In the genomic region with DNA sequence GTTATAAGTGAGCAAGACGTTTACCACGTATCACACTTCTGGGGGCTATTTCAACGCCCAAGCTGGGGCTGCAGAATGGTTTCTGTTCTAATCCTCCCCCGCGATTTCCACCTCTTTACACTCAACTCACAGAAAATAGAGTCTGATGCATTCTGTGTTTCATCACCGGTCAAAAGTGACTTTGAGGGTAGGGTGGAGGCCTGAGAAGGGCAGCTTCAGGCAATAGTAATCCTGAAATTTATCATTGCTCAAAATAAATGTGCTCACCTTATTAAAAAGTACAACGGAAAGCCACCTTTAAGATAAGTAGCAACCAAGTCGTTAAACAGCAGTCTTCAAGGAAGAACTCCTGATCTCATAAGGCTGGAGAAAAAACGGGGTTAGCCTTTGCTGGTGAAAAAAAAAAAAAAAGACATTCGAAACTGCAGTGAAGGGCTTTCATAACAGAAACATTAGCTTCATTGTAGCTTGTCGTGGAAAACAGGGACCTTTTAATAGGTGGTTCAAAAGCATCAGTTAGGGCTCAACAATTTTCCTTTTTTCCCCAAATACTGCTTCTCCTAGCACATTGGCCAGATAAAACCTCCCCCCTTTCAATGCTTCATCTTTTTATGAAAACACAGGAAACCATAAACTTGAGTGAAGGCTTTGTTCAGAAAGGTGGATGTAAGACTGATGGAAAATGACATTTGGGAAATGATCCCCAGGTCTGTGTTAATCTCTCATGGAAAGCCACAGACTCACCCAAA, we compare ENCODE assay signal across 1 cellular context.
A peak's percentile ranks its signal among the peaks of the same experiment; 100 is the strongest.
TF ChIP-seq lines count a peak whose summit lies in the region.

No MANE protein-coding gene starts in this region.

TF ChIP-seq in GM12878, 131 proteins besides CTCF, POLR2A, EP300 and RAD21 (continued from another document and continues in another):
- TF ChIP-seq RELB (IDR thresholded peaks at IDR 0.05; ENCODE audit: low read depth) (peak; percentile 42; the same call in 1 of the 2 replicates), ZNF384 (IDR thresholded peaks at IDR 0.05; ENCODE audit: borderline replicate concordance, low read depth, low read length) (peak; percentile 93), RB1 (IDR thresholded peaks at IDR 0.05; ENCODE audit: borderline replicate concordance) (peak; percentile 51; the same call in 1 of the 2 replicates), IKZF2 (IDR thresholded peaks at IDR 0.05) (no peak; a peak in 1 of 4 replicates), MEF2A (IDR thresholded peaks at IDR 0.05; ENCODE audit: insufficient read depth, low read depth, low read length) (peak; percentile 57; the same call in 1 of the 2 replicates), EGR1 (IDR thresholded peaks at IDR 0.05; ENCODE audit: borderline replicate concordance in 1 of 2, low read depth in 2 of 2, low read length in 2 of 2) (peak in 1 of 2 experiments; percentile 92; a peak in 2 of 3 replicates), TAF1 (IDR thresholded peaks at IDR 0.05; ENCODE audit: borderline replicate concordance, low read depth, low read length) (0 out of 2 replicates have a peak, but pooled peaks have one; percentile 32), ZBTB4 (CRISPR knock-in tag; IDR thresholded peaks at IDR 0.05) (no peak), FOXM1 (IDR thresholded peaks at IDR 0.05; ENCODE audit: low read depth, low read length) (peak; percentile 50; the same call in 1 of the 2 replicates), ETV6 (conservative IDR thresholded peaks at IDR 0.05 in 1 of 2, IDR thresholded peaks at IDR 0.05 in 1 of 2; ENCODE audit: borderline replicate concordance in 1 of 2, low read depth in 1 of 2) (0 out of 4 replicates have a peak, but pooled peaks of 1 of the 2 experiments have one; percentile 13), ZNF274 (IDR thresholded peaks at IDR 0.05; ENCODE audit: insufficient read depth, insufficient read length) (no peak), CREM (IDR thresholded peaks at IDR 0.05; ENCODE audit: low read depth) (peak; percentile 59; the same call in 1 of the 2 replicates), MTA3 (IDR thresholded peaks at IDR 0.05; ENCODE audit: borderline replicate concordance, low read length) (0 out of 2 replicates have a peak, but pooled peaks have one; percentile 31), RBBP5 (conservative IDR thresholded peaks at IDR 0.05) (no peak), ZBTB33 (IDR thresholded peaks at IDR 0.05) (no peak), RUNX3 (IDR thresholded peaks at IDR 0.05; ENCODE audit: low read length) (peak; percentile 40), SIX5 (IDR thresholded peaks at IDR 0.05; ENCODE audit: low read depth, low read length, severe bottlenecking) (no peak), SIN3A (IDR thresholded peaks at IDR 0.05; ENCODE audit: low read depth, low read length) (0 out of 2 replicates have a peak, but pooled peaks have one; percentile 26), CREB1 (IDR thresholded peaks at IDR 0.05; ENCODE audit: low read depth) (peak; percentile 32; the same call in 1 of the 2 replicates), CEBPZ (IDR thresholded peaks at IDR 0.05; ENCODE audit: low read depth, low read length) (no peak), MLLT1 (IDR thresholded peaks at IDR 0.05) (no peak)
- TF ChIP-seq, protein P1, sequence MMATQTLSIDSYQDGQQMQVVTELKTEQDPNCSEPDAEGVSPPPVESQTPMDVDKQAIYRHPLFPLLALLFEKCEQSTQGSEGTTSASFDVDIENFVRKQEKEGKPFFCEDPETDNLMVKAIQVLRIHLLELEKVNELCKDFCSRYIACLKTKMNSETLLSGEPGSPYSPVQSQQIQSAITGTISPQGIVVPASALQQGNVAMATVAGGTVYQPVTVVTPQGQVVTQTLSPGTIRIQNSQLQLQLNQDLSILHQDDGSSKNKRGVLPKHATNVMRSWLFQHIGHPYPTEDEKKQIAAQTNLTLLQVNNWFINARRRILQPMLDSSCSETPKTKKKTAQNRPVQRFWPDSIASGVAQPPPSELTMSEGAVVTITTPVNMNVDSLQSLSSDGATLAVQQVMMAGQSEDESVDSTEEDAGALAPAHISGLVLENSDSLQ (IDR thresholded peaks at IDR 0.05): no peak
- TF ChIP-seq, protein P2, sequence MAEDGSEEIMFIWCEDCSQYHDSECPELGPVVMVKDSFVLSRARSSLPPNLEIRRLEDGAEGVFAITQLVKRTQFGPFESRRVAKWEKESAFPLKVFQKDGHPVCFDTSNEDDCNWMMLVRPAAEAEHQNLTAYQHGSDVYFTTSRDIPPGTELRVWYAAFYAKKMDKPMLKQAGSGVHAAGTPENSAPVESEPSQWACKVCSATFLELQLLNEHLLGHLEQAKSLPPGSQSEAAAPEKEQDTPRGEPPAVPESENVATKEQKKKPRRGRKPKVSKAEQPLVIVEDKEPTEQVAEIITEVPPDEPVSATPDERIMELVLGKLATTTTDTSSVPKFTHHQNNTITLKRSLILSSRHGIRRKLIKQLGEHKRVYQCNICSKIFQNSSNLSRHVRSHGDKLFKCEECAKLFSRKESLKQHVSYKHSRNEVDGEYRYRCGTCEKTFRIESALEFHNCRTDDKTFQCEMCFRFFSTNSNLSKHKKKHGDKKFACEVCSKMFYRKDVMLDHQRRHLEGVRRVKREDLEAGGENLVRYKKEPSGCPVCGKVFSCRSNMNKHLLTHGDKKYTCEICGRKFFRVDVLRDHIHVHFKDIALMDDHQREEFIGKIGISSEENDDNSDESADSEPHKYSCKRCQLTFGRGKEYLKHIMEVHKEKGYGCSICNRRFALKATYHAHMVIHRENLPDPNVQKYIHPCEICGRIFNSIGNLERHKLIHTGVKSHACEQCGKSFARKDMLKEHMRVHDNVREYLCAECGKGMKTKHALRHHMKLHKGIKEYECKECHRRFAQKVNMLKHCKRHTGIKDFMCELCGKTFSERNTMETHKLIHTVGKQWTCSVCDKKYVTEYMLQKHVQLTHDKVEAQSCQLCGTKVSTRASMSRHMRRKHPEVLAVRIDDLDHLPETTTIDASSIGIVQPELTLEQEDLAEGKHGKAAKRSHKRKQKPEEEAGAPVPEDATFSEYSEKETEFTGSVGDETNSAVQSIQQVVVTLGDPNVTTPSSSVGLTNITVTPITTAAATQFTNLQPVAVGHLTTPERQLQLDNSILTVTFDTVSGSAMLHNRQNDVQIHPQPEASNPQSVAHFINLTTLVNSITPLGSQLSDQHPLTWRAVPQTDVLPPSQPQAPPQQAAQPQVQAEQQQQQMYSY (CRISPR knock-in tag; IDR thresholded peaks at IDR 0.05): no peak
- TF ChIP-seq, protein P3, sequence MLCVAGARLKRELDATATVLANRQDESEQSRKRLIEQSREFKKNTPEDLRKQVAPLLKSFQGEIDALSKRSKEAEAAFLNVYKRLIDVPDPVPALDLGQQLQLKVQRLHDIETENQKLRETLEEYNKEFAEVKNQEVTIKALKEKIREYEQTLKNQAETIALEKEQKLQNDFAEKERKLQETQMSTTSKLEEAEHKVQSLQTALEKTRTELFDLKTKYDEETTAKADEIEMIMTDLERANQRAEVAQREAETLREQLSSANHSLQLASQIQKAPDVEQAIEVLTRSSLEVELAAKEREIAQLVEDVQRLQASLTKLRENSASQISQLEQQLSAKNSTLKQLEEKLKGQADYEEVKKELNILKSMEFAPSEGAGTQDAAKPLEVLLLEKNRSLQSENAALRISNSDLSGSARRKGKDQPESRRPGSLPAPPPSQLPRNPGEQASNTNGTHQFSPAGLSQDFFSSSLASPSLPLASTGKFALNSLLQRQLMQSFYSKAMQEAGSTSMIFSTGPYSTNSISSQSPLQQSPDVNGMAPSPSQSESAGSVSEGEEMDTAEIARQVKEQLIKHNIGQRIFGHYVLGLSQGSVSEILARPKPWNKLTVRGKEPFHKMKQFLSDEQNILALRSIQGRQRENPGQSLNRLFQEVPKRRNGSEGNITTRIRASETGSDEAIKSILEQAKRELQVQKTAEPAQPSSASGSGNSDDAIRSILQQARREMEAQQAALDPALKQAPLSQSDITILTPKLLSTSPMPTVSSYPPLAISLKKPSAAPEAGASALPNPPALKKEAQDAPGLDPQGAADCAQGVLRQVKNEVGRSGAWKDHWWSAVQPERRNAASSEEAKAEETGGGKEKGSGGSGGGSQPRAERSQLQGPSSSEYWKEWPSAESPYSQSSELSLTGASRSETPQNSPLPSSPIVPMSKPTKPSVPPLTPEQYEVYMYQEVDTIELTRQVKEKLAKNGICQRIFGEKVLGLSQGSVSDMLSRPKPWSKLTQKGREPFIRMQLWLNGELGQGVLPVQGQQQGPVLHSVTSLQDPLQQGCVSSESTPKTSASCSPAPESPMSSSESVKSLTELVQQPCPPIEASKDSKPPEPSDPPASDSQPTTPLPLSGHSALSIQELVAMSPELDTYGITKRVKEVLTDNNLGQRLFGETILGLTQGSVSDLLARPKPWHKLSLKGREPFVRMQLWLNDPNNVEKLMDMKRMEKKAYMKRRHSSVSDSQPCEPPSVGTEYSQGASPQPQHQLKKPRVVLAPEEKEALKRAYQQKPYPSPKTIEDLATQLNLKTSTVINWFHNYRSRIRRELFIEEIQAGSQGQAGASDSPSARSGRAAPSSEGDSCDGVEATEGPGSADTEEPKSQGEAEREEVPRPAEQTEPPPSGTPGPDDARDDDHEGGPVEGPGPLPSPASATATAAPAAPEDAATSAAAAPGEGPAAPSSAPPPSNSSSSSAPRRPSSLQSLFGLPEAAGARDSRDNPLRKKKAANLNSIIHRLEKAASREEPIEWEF (IDR thresholded peaks at IDR 0.05; ENCODE audit: insufficient replicate concordance, low read depth, low read length): no peak
